In the genomic region with DNA sequence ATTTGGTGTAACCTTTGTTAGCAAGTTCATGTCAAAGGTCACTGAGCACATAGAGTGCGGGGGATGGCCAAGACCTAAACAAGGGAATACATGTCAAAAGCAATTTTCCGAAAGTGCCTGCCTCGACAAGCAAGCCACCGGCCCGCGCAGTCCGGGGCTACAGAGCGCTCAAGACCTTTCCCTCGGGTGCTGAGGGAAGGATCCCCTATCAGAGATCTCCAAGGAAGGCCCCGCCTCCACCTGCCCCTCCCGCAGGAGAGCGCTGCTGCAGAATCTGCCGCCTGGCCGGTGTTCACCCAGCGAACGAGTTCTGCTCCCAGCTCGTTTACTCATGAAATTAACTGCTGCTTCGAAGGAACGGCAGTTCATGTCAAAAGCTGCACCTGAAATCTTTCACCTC, we compare ENCODE assay signal across 15 cellular contexts.
DNase-seq lines count a peak whose midpoint lies in the region; ATAC-seq and TF ChIP-seq lines count a peak whose summit lies in the region.
"Had no signal": no experiment of that assay in that cellular context is flagged by ENCODE, and none has a peak within 500 bp of the region (broad histone marks: within the 10 kb centered on the region; RNA-seq: fewer than 3 reads in every experiment).

No MANE protein-coding gene starts in this region.

- no peaks in the 10 kb centered on the region for H3K36me3 ChIP-seq in uterus
- H3K36me3 ChIP-seq in MM.1S (replicated peaks; ENCODE audit: insufficient read depth, low read length) = no peaks in the 10 kb centered on the region
- H3K36me3 ChIP-seq: ovary, thoracic aorta had no signal

- H3K27me3 ChIP-seq in uterus = no peaks in the 10 kb centered on the region
- no peaks in the 10 kb centered on the region for H3K27me3 ChIP-seq in MM.1S (replicated peaks; ENCODE audit: insufficient read depth, low read length)
- H3K27me3 ChIP-seq: ovary had no signal

- no peak for ATAC-seq in HG03108 (IDR thresholded peaks at IDR 0.05; ENCODE audit: unreplicated experiment)

- H3K4me3 Mint-ChIP-seq in MCF 10A (ENCODE audit: unreplicated experiment) = no peak overlapping the region
- H3K4me3 Mint-ChIP-seq: activated naive CD4-positive, alpha-beta T cell treated with anti-CD3 and anti-CD28 coated beads for 36 hours had no signal

- H3K9ac ChIP-seq in MM.1S (ENCODE audit: low read length) = no peak overlapping the region

- H3K27me3 Mint-ChIP-seq in MCF 10A (ENCODE audit: insufficient read depth, unreplicated experiment) = no peaks in the 10 kb centered on the region

- H3K4me3 ChIP-seq in uterus (no peak overlapping the region), MM.1S (ENCODE audit: low read length) (no peak overlapping the region)
- H3K4me3 ChIP-seq: ovary, thoracic aorta had no signal

- no peaks in the 10 kb centered on the region for H3K9me2 ChIP-seq in MM.1S (replicated peaks; ENCODE audit: insufficient read depth, low read length)

- TF ChIP-seq CTCF in MCF 10A (IDR thresholded peaks at IDR 0.05; ENCODE audit: unreplicated experiment) = no peak
- no peak for TF ChIP-seq CTCF in uterus (IDR thresholded peaks at IDR 0.05)
- TF ChIP-seq CTCF in MM.1S (IDR thresholded peaks at IDR 0.05; ENCODE audit: low read length) = no peak

- in situ Hi-C loops in T47D (cut with HindIII; ENCODE audit: low pct_unique_long_range_greater_than_20kb, low sequenced_read_pairs) = no loop called here

- no peak overlapping the region for H3K4me2 ChIP-seq in MM.1S (ENCODE audit: low read depth, low read length)

- no peaks in the 10 kb centered on the region for H3K36me3 Mint-ChIP-seq in MCF 10A (ENCODE audit: insufficient read depth, unreplicated experiment)

- CTCF ChIA-PET in MCF 10A (lab: Yijun Ruan, JAX) = interaction anchor here (0.7 kb wide), 1 partner anchor 18 kb away, joined by 3 read pairs; no protein-coding TSS in a partner anchor

- TF ChIP-seq POLR2A in uterus (IDR thresholded peaks at IDR 0.05) = no peak

- BruUV-seq in MCF 10A (replicated peaks; lab: Mats Ljungman, UMichigan) = no TSS peak

- H3K9me3 ChIP-seq in uterus = no peaks in the 10 kb centered on the region
- H3K9me3 ChIP-seq in MM.1S (replicated peaks; ENCODE audit: insufficient read depth, low read length) = no peaks in the 10 kb centered on the region
- H3K9me3 ChIP-seq: ovary, thoracic aorta had no signal

- H3K9me3 Mint-ChIP-seq in MCF 10A (ENCODE audit: unreplicated experiment) = no peaks in the 10 kb centered on the region
- H3K9me3 Mint-ChIP-seq: activated naive CD4-positive, alpha-beta T cell treated with anti-CD3 and anti-CD28 coated beads for 36 hours had no signal

- H3F3A ChIP-seq in MM.1S (ENCODE audit: insufficient read depth, low read length) = no peaks in the 10 kb centered on the region

- POLR2A ChIA-PET in MCF 10A (lab: Yijun Ruan, JAX) = no interaction called here

- intact Hi-C loops in MCF 10A (cut with micrococcal nuclease) (no loop called here), uterus (cut with DNase I; ENCODE audit: low total_unique reads) (no loop called here)

- H3K27ac ChIP-seq in uterus (no peak overlapping the region), MM.1S (ENCODE audit: low read length) (no peak overlapping the region)
- H3K27ac ChIP-seq: epithelial cell of prostate, ovary, thoracic aorta had no signal

- H3K27ac Mint-ChIP-seq in MCF 10A (ENCODE audit: low read depth, unreplicated experiment) = no peak overlapping the region
- H3K27ac Mint-ChIP-seq: activated naive CD4-positive, alpha-beta T cell treated with anti-CD3 and anti-CD28 coated beads for 36 hours had no signal

- H3K4me1 Mint-ChIP-seq in MCF 10A (ENCODE audit: insufficient read depth, unreplicated experiment) = no peaks in the 10 kb centered on the region

- no peak overlapping the region for H2AFZ ChIP-seq in MM.1S (ENCODE audit: low read length)

- H3K79me2 ChIP-seq in MM.1S (ENCODE audit: low read length) = no peaks in the 10 kb centered on the region

- H3K4me1 ChIP-seq in uterus (no peaks in the 10 kb centered on the region), MM.1S (ENCODE audit: low read length) (no peaks in the 10 kb centered on the region)

- H4K20me1 ChIP-seq in MM.1S (ENCODE audit: insufficient read depth, low read length) = no peaks in the 10 kb centered on the region

- DNase-seq in T47D (ENCODE audit: low read depth in 1 of 2, low spot score in 1 of 2) = peak; percentile 60
- no peak for DNase-seq in MCF 10A (ENCODE audit: unreplicated experiment)
- peak; percentile 24 for DNase-seq in SK-N-DZ (ENCODE audit: low spot score)
- peak; percentile 85 for DNase-seq in iPS-NIHi7 (ENCODE audit: extremely low spot score)
- DNase-seq in ureter (ENCODE audit: low spot score) = peak; percentile 61
- DNase-seq in uterus = no peak
- no peak for DNase-seq in MM.1S
- DNase-seq: activated naive CD4-positive, alpha-beta T cell treated with anti-CD3 and anti-CD28 coated beads for 36 hours; DMS153; KG1; NCI-H2029; ovary had no signal

Comparison
In these comparisons a context has a peak if more than half of its experiments do, and no peak if none do; other contexts are left out.
1. DNase-seq: peak in T47D (2 of 2), SK-N-DZ (single experiment), iPS-NIHi7 (single experiment) and ureter (single experiment); none in MCF 10A (single experiment), uterus (0 of 2) and MM.1S (single experiment).